Comparison of ENCODE assay signal across 21 cellular contexts in genomic region chr7:45943986-45944385, GRCh38. TPM values are rescaled to one million over a fixed set of nuclear protein-coding genes. Genes with fewer than 3 reads are reported as not detected.
"Had no signal": no experiment of that assay in that cellular context is flagged by ENCODE, and none has a peak within 500 bp of the region (broad histone marks: within the 10 kb centered on the region; RNA-seq: fewer than 3 reads in every experiment).

No MANE protein-coding gene starts in this region.

- H3K36me3 ChIP-seq: ascending aorta, colonic mucosa, sigmoid colon, thyroid gland had no signal

- ATAC-seq: foreskin keratinocyte; stimulated activated naive B cell treated with anti-CD40 and anti-IgM and Interleukin-4, amounts not matched to agents 10 μg/mL and 1 μg/mL and 100 μg/mL, for 72 hours had no signal

- H3K9me3 ChIP-seq: ascending aorta, colonic mucosa, sigmoid colon, thyroid gland had no signal

- H3K4me1 ChIP-seq: ascending aorta, colonic mucosa, foreskin keratinocyte, sigmoid colon, thyroid gland had no signal

- H3K27ac ChIP-seq: ascending aorta, colonic mucosa, foreskin keratinocyte, sigmoid colon, thyroid gland had no signal

- H3K27me3 ChIP-seq: ascending aorta, colonic mucosa, foreskin keratinocyte, sigmoid colon, thyroid gland had no signal

- DNase-seq: activated CD4-positive, alpha-beta T cell treated with anti-CD3 and anti-CD28 coated beads, Interleukin-2, amount 10 ng/mL, durations not matched to agents 7 days and 5 days; activated CD4-positive, CD25-positive, alpha-beta regulatory T cell; activated CD8-positive, alpha-beta memory T cell treated with anti-CD3 and anti-CD28 coated beads for 24 hours; activated CD8-positive, alpha-beta memory T cell treated with anti-CD3 and anti-CD28 coated beads, Interleukin-2, amount 50 U/mL, for 48 hours; activated effector memory CD4-positive, alpha-beta T cell treated with Interleukin-2 at 50 U/mL for 16 hours; activated naive CD4-positive, alpha-beta T cell treated with anti-CD3 and anti-CD28 coated beads, Interleukin-2, amount 50 U/mL, for 16 hours; activated T-cell treated with anti-CD3 and anti-CD28 coated beads, Interleukin-2, amount 50 U/mL, for 48 hours; colonic mucosa; erythroblast; foreskin keratinocyte; glutamatergic neuron; hypothalamus; islet precursor cell; nucleus accumbens; posterior cingulate gyrus; sigmoid colon; stimulated activated naive B cell treated with anti-CD40 and anti-IgM and Interleukin-4, amounts not matched to agents 10 μg/mL and 1 μg/mL and 100 μg/mL, for 72 hours; thyroid gland had no signal

- H3K4me3 ChIP-seq: ascending aorta, colonic mucosa, sigmoid colon, thyroid gland had no signal

RNA-seq across cellular contexts. Expression of gene IGFBP1, which starts 55.7 kb away (rescaled TPM):
- total RNA-seq: activated CD4-positive, alpha-beta T cell treated with anti-CD3 and anti-CD28 coated beads, Interleukin-2, amount 10 ng/mL, durations not matched to agents 7 days and 5 days; ascending aorta; foreskin keratinocyte; mesothelial cell of epicardium; sigmoid colon; thyroid gland; ureter had no signal
- polyA plus RNA-seq: foreskin keratinocyte, sigmoid colon had no signal
